In the genomic region with DNA sequence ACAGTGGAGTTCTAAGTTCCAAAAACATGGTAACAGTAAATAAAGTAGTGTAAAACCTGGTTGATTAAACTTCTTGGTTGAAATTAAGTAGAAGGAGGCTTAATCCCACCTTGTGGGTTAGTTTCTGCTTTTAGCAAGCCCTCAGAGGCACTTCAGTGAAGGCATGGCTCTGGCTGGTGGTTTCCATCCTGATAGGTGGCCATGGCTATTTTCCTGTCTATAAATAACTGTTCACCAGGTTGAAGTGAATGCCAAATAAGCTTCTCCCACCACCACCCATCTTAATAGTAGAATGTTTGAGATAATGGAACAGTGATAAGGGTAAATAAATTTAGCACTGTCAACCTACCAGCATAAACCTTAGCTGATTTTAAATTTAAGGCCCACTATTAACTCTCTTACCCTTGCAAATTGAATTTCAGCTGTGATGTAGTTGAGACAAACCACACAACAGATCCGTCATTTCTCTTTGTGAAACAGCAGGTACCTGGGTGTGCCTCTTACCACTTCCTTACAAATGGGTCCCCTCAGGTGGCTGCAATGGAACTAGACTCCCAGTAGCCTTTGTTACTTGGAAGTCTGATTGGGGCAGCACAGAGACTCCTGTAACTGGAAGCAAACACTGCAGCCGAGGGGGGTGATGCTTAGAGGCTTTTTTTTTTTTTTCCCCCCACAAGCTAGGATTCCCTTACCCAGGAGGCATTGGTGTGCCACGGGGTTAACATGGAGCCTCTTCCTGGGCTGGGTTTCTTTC, we compare ENCODE assay signal across 23 cellular contexts. TPM values are rescaled to one million over a fixed set of nuclear protein-coding genes. Genes with fewer than 3 reads are reported as not detected.
A peak's percentile ranks its signal among the peaks of the same experiment; 100 is the strongest.
DNase-seq lines count a peak whose midpoint lies in the region; ATAC-seq, FAIRE-seq and TF ChIP-seq lines count a peak whose summit lies in the region.
"Had no signal": no experiment of that assay in that cellular context is flagged by ENCODE, and none has a peak within 500 bp of the region (broad histone marks: within the 10 kb centered on the region; RNA-seq: fewer than 3 reads in every experiment).

No MANE protein-coding gene starts in this region.

- peaks cover 3% of the 10 kb centered on the region for H3K9me3 Mint-ChIP-seq in CD4-positive, alpha-beta T cell
- no peaks in the 10 kb centered on the region for H3K9me3 Mint-ChIP-seq in activated CD8-positive, alpha-beta T cell treated with anti-CD3 and anti-CD28 coated beads, Interleukin-2, amount 10 ng/mL, durations not matched to agents 7 days and 5 days (ENCODE audit: insufficient read depth)
- H3K9me3 Mint-ChIP-seq in CD14-positive monocyte = no peaks in the 10 kb centered on the region
- H3K9me3 Mint-ChIP-seq: activated T-cell treated with anti-CD3 and anti-CD28 coated beads, Interleukin-2, amount 50 U/mL, for 24 hours; stimulated activated effector memory CD8-positive, alpha-beta T cell treated with anti-CD3 and anti-CD28 coated beads, Interleukin-12 subunit alpha, Interleukin-12 subunit beta, amount 100 ng/mL, for 72 hours had no signal

- intact Hi-C loops in CD4-positive, alpha-beta T cell (cut with DNase I, micrococcal nuclease) = no loop called here
- intact Hi-C loops in left cardiac atrium (cut with DNase I) = no loop called here
- intact Hi-C loops in CD14-positive monocyte (cut with micrococcal nuclease) = no loop called here

- peak overlapping the region; percentile 45 for H3K27ac Mint-ChIP-seq in CD4-positive, alpha-beta T cell
- H3K27ac Mint-ChIP-seq in activated CD8-positive, alpha-beta T cell treated with anti-CD3 and anti-CD28 coated beads, Interleukin-2, amount 10 ng/mL, durations not matched to agents 7 days and 5 days = peak overlapping the region; percentile 61
- no peak overlapping the region for H3K27ac Mint-ChIP-seq in CD14-positive monocyte
- H3K27ac Mint-ChIP-seq: activated T-cell treated with anti-CD3 and anti-CD28 coated beads, Interleukin-2, amount 50 U/mL, for 24 hours; nephron progenitor cell; stimulated activated effector memory CD8-positive, alpha-beta T cell treated with anti-CD3 and anti-CD28 coated beads, Interleukin-12 subunit alpha, Interleukin-12 subunit beta, amount 100 ng/mL, for 72 hours had no signal

- no peak for DNase-seq in CD4-positive, alpha-beta T cell
- DNase-seq in HTR-8/SVneo (ENCODE audit: insufficient read length, low spot score) (no peak), left cardiac atrium (no peak), GM20000 (ENCODE audit: low spot score) (no peak), HuH-7 (ENCODE audit: low spot score) (no peak), SK-N-DZ (ENCODE audit: low spot score) (no peak), CD14-positive monocyte (ENCODE audit: low spot score) (no peak)
- peak; percentile 25 for DNase-seq in activated CD8-positive, alpha-beta T cell treated with anti-CD3 and anti-CD28 coated beads, Interleukin-2, amount 10 ng/mL, durations not matched to agents 7 days and 5 days
- DNase-seq: activated gamma-delta T cell; activated T-cell treated with anti-CD3 and anti-CD28 coated beads, Interleukin-2, amount 50 U/mL, for 24 hours; BE2C; esophagus squamous epithelium; foreskin melanocyte; hippocampal formation; KG1; mammary epithelial cell; NCI-H1105; NCI-H187; nephron progenitor cell; NK-92 treated with Interleukin-12 subunit alpha and Interleukin-12 subunit beta, amount 100 ng/mL, for 24 hours; PC-9; upper lobe of left lung had no signal

- H3K27me3 ChIP-seq in CD4-positive, alpha-beta T cell (ENCODE audit: control insufficient read depth, insufficient read depth, low read length) = no peaks in the 10 kb centered on the region
- H3K27me3 ChIP-seq: BE2C, esophagus squamous epithelium, upper lobe of left lung had no signal

- CTCF ChIA-PET in CD4-positive, alpha-beta T cell (lab: Charles Lee) = no interaction called here
- CTCF ChIA-PET in activated CD8-positive, alpha-beta T cell treated with anti-CD3 and anti-CD28 coated beads, Interleukin-2, amount 10 ng/mL, durations not matched to agents 7 days and 5 days (lab: Charles Lee) = no interaction called here

- H3K27ac ChIP-seq in CD4-positive, alpha-beta T cell (ENCODE audit: low read depth, low read length) = no peak overlapping the region
- H3K27ac ChIP-seq: esophagus squamous epithelium, PC-9, upper lobe of left lung had no signal

- no peaks in the 10 kb centered on the region for H3K9me3 ChIP-seq in CD4-positive, alpha-beta T cell (ENCODE audit: control insufficient read depth, low read length)
- H3K9me3 ChIP-seq: BE2C, esophagus squamous epithelium, upper lobe of left lung had no signal

- H3K36me3 Mint-ChIP-seq in CD4-positive, alpha-beta T cell (ENCODE audit: low read depth) = no peaks in the 10 kb centered on the region
- peaks cover 7% of the 10 kb centered on the region for H3K36me3 Mint-ChIP-seq in activated CD8-positive, alpha-beta T cell treated with anti-CD3 and anti-CD28 coated beads, Interleukin-2, amount 10 ng/mL, durations not matched to agents 7 days and 5 days (ENCODE audit: low read depth)
- H3K36me3 Mint-ChIP-seq in CD14-positive monocyte = no peaks in the 10 kb centered on the region
- H3K36me3 Mint-ChIP-seq: stimulated activated effector memory CD8-positive, alpha-beta T cell treated with anti-CD3 and anti-CD28 coated beads, Interleukin-12 subunit alpha, Interleukin-12 subunit beta, amount 100 ng/mL, for 72 hours had no signal

- FAIRE-seq in HTR-8/SVneo (lab: Jason Lieb, UNC) = peak; percentile 88

- no peak overlapping the region for H3K4me3 Mint-ChIP-seq in CD4-positive, alpha-beta T cell
- no peak overlapping the region for H3K4me3 Mint-ChIP-seq in activated CD8-positive, alpha-beta T cell treated with anti-CD3 and anti-CD28 coated beads, Interleukin-2, amount 10 ng/mL, durations not matched to agents 7 days and 5 days
- H3K4me3 Mint-ChIP-seq in CD14-positive monocyte = no peak overlapping the region
- H3K4me3 Mint-ChIP-seq: activated T-cell treated with anti-CD3 and anti-CD28 coated beads, Interleukin-2, amount 50 U/mL, for 24 hours; nephron progenitor cell; stimulated activated effector memory CD8-positive, alpha-beta T cell treated with anti-CD3 and anti-CD28 coated beads, Interleukin-12 subunit alpha, Interleukin-12 subunit beta, amount 100 ng/mL, for 72 hours had no signal

- TF ChIP-seq CTCF in CD4-positive, alpha-beta T cell (IDR thresholded peaks at IDR 0.05) = no peak
- TF ChIP-seq CTCF in GM20000 (IDR thresholded peaks at IDR 0.05; ENCODE audit: extremely low read depth, missing control alignments) (no peak), CD14-positive monocyte (IDR thresholded peaks at IDR 0.05) (no peak)

- H3K27me3 Mint-ChIP-seq in CD4-positive, alpha-beta T cell = no peaks in the 10 kb centered on the region
- H3K27me3 Mint-ChIP-seq in activated CD8-positive, alpha-beta T cell treated with anti-CD3 and anti-CD28 coated beads, Interleukin-2, amount 10 ng/mL, durations not matched to agents 7 days and 5 days (ENCODE audit: low read depth) = peaks cover 4% of the 10 kb centered on the region
- H3K27me3 Mint-ChIP-seq in CD14-positive monocyte (ENCODE audit: low read depth in 3 of 3) = no peaks in the 10 kb centered on the region
- H3K27me3 Mint-ChIP-seq: activated T-cell treated with anti-CD3 and anti-CD28 coated beads, Interleukin-2, amount 50 U/mL, for 24 hours had no signal

- peak; percentile 54 for ATAC-seq in CD4-positive, alpha-beta T cell (ENCODE audit: poor library complexity)
- no peak for ATAC-seq in activated CD8-positive, alpha-beta T cell treated with anti-CD3 and anti-CD28 coated beads, Interleukin-2, amount 10 ng/mL, durations not matched to agents 7 days and 5 days
- peak; percentile 43 to 47 for ATAC-seq in left cardiac atrium
- ATAC-seq: stimulated activated effector memory CD8-positive, alpha-beta T cell treated with anti-CD3 and anti-CD28 coated beads, Interleukin-12 subunit alpha, Interleukin-12 subunit beta, amount 100 ng/mL, for 72 hours had no signal

- POLR2A ChIA-PET in CD4-positive, alpha-beta T cell (lab: Charles Lee) = no interaction called here
- POLR2A ChIA-PET in activated CD8-positive, alpha-beta T cell treated with anti-CD3 and anti-CD28 coated beads, Interleukin-2, amount 10 ng/mL, durations not matched to agents 7 days and 5 days (lab: Charles Lee) = no interaction called here

- H3K4me1 Mint-ChIP-seq in CD4-positive, alpha-beta T cell (ENCODE audit: low read depth) = peaks cover 43% of the 10 kb centered on the region
- H3K4me1 Mint-ChIP-seq in activated CD8-positive, alpha-beta T cell treated with anti-CD3 and anti-CD28 coated beads, Interleukin-2, amount 10 ng/mL, durations not matched to agents 7 days and 5 days (ENCODE audit: low read depth) = peaks cover 14% of the 10 kb centered on the region
- H3K4me1 Mint-ChIP-seq in CD14-positive monocyte = peaks cover 8% of the 10 kb centered on the region
- H3K4me1 Mint-ChIP-seq: nephron progenitor cell had no signal

RNA-seq across cellular contexts. Expression of gene DAAM1, which starts 41.4 kb away (rescaled TPM):
- total RNA-seq in CD4-positive, alpha-beta T cell = 1 to 10 TPM; 7.4 to 8.8 TPM
- total RNA-seq in activated CD8-positive, alpha-beta T cell treated with anti-CD3 and anti-CD28 coated beads, Interleukin-2, amount 10 ng/mL, durations not matched to agents 7 days and 5 days = 10 to 100 TPM; 20.4 to 24.9 TPM
- 10 to 100 TPM; 87.2 to 97.1 TPM for total RNA-seq in left cardiac atrium
- polyA plus RNA-seq in SK-N-DZ (2014; cell fraction: cytosol; rRNA removed) = 14.0 and 18.4 TPM in 2 replicates
- 11.8 and 26.0 TPM in 2 replicates for polyA plus RNA-seq in SK-N-DZ (2014; cell fraction: nucleus; rRNA removed)
- polyA plus RNA-seq in CD14-positive monocyte = 1 to 10 TPM; 4.4 to 6.3 TPM

Comparison
In these comparisons a context has a peak if more than half of its experiments do, and no peak if none do; other contexts are left out.
1. H3K27ac Mint-ChIP-seq: peak in CD4-positive, alpha-beta T cell (single experiment) and activated CD8-positive, alpha-beta T cell treated with anti-CD3 and anti-CD28 coated beads, Interleukin-2, amount 10 ng/mL, durations not matched to agents 7 days and 5 days (single experiment); none in CD14-positive monocyte (0 of 7).